1 cellular context compared by ENCODE assay signal in the genomic region with DNA sequence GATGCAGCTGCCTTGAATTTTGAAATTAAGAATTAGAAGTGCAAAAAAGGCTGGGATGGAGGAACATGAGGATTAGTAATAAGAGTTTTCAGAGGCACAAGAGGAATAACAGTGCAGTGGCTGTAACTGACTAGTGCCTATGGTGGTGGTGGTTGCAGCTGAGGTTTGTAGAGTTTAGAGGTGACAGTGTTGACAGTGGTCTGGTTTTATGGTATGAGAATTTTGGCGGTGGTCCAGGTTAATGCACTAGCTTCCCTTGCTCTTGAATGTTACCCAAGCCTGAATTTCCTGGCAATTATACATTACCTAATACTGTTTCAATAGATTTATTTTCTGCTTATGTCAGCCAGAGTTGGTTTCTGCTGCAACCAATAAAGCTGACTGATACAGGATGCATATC.
TF ChIP-seq lines count a peak whose summit lies in the region.

No MANE protein-coding gene starts in this region.

TF ChIP-seq in SK-N-SH, 30 proteins besides CTCF, POLR2A, EP300 and RAD21 (continued from another document):
- peak; percentile 19; the same call in 1 of the 2 replicates for TF ChIP-seq TCF12 (IDR thresholded peaks at IDR 0.05)
- TF ChIP-seq GATA2 (CRISPR knock-in tag; IDR thresholded peaks at IDR 0.05), result no peak
- TF ChIP-seq NFIC (IDR thresholded peaks at IDR 0.05; ENCODE audit: borderline replicate concordance), result peak; percentile 55; the same call in 1 of the 2 replicates
- TF ChIP-seq, protein P1, sequence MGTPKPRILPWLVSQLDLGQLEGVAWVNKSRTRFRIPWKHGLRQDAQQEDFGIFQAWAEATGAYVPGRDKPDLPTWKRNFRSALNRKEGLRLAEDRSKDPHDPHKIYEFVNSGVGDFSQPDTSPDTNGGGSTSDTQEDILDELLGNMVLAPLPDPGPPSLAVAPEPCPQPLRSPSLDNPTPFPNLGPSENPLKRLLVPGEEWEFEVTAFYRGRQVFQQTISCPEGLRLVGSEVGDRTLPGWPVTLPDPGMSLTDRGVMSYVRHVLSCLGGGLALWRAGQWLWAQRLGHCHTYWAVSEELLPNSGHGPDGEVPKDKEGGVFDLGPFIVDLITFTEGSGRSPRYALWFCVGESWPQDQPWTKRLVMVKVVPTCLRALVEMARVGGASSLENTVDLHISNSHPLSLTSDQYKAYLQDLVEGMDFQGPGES (IDR thresholded peaks at IDR 0.05; ENCODE audit: low read depth, low read length), result no peak
